14 cellular contexts compared by ENCODE assay signal in genomic region chr4:38940476-38940875, GRCh38.
"Had no signal": no experiment of that assay in that cellular context is flagged by ENCODE, and none has a peak within 500 bp of the region (broad histone marks: within the 10 kb centered on the region; RNA-seq: fewer than 3 reads in every experiment).

No MANE protein-coding gene starts in this region.

- ATAC-seq: heart right ventricle; left lobe of liver; naive thymus-derived CD8-positive, alpha-beta T cell had no signal

- H3K27me3 ChIP-seq: ascending aorta, cardiac muscle cell, colonic mucosa, heart right ventricle, stomach had no signal

- H3K27me3 Mint-ChIP-seq: activated B cell treated with CpG ODN at 0.5 μM for 24 hours; activated naive CD8-positive, alpha-beta T cell treated with anti-CD3 and anti-CD28 coated beads, Interleukin-2, amount 10 ng/mL, durations not matched to agents 7 days and 5 days; naive thymus-derived CD8-positive, alpha-beta T cell had no signal

- H3K9me3 ChIP-seq: ascending aorta, colonic mucosa, heart right ventricle, stomach had no signal

- DNase-seq: activated B cell treated with CpG ODN at 0.5 μM for 24 hours; activated CD8-positive, alpha-beta memory T cell treated with anti-CD3 and anti-CD28 coated beads, Interleukin-2, amount 50 U/mL, for 4 hours; activated naive CD8-positive, alpha-beta T cell treated with anti-CD3 and anti-CD28 coated beads, Interleukin-2, amount 10 ng/mL, durations not matched to agents 7 days and 5 days; colonic mucosa; effector CD4-positive, alpha-beta T cell; heart right ventricle; mammary epithelial cell; naive thymus-derived CD8-positive, alpha-beta T cell; stimulated activated CD4-positive, alpha-beta T cell treated with anti-CD3 and anti-CD28 coated beads, Interleukin-12 subunit alpha, Interleukin-12 subunit beta, amount 100 ng/mL, for 4 hours; stomach had no signal

- H3K36me3 Mint-ChIP-seq: activated naive CD8-positive, alpha-beta T cell treated with anti-CD3 and anti-CD28 coated beads, Interleukin-2, amount 10 ng/mL, durations not matched to agents 7 days and 5 days; naive thymus-derived CD8-positive, alpha-beta T cell had no signal

- H3K4me3 Mint-ChIP-seq: activated B cell treated with CpG ODN at 0.5 μM for 24 hours; activated naive CD8-positive, alpha-beta T cell treated with anti-CD3 and anti-CD28 coated beads, Interleukin-2, amount 10 ng/mL, durations not matched to agents 7 days and 5 days; naive thymus-derived CD8-positive, alpha-beta T cell had no signal

- H3K9me3 Mint-ChIP-seq: activated B cell treated with CpG ODN at 0.5 μM for 24 hours; activated naive CD8-positive, alpha-beta T cell treated with anti-CD3 and anti-CD28 coated beads, Interleukin-2, amount 10 ng/mL, durations not matched to agents 7 days and 5 days; naive thymus-derived CD8-positive, alpha-beta T cell had no signal

- H3K27ac ChIP-seq: ascending aorta, cardiac muscle cell, colonic mucosa, heart right ventricle, SK-N-MC had no signal

- H3K27ac Mint-ChIP-seq: activated B cell treated with CpG ODN at 0.5 μM for 24 hours; activated naive CD8-positive, alpha-beta T cell treated with anti-CD3 and anti-CD28 coated beads, Interleukin-2, amount 10 ng/mL, durations not matched to agents 7 days and 5 days; naive thymus-derived CD8-positive, alpha-beta T cell had no signal

- H3K4me1 ChIP-seq: ascending aorta, colonic mucosa had no signal

- H3K4me3 ChIP-seq: ascending aorta, cardiac muscle cell, colonic mucosa, heart right ventricle, SK-N-MC, stomach had no signal
